ENCODE assay signal across 15 cellular contexts in the genomic region with DNA sequence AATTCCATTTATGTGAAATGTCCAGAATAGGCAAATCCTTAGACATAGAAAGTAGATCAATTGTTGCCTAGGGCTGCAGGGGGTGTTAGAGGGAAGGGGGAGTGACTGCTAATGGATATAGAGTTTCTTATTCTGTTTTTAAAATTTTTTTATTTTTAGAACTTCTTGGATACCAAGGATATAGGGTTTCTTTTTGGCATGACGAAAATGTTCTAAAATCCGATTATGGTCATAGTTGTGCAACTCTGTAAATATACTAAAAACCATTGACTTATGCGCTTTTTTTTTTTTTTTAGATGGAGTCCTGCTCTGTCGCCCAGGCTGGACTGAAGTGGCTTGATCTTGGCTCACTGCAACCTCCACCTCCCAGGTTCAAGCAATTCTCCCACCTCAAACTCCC.
DNase-seq lines count a peak whose midpoint lies in the region; ATAC-seq and TF ChIP-seq lines count a peak whose summit lies in the region.
"Had no signal": no experiment of that assay in that cellular context is flagged by ENCODE, and none has a peak within 500 bp of the region (broad histone marks: within the 10 kb centered on the region; RNA-seq: fewer than 3 reads in every experiment).

No MANE protein-coding gene starts in this region.

- peaks cover 4% of the 10 kb centered on the region for H3K4me1 Mint-ChIP-seq in chondrocyte (ENCODE audit: low read depth)
- H3K4me1 Mint-ChIP-seq: CD4-positive, alpha-beta memory T cell; GM23338 had no signal

- peaks cover 3% of the 10 kb centered on the region for H3K4me1 ChIP-seq in osteoblast (ENCODE audit: insufficient read depth, low read length)
- H3K4me1 ChIP-seq: A549, BE2C had no signal

- no peaks in the 10 kb centered on the region for H3K9me3 ChIP-seq in osteoblast (ENCODE audit: low read depth, low read length)
- H3K9me3 ChIP-seq: A549, BE2C had no signal

- no peaks in the 10 kb centered on the region for H4K20me1 ChIP-seq in osteoblast (ENCODE audit: insufficient read depth, low read length)

- no peak overlapping the region for H3K4me3 ChIP-seq in osteoblast (ENCODE audit: insufficient read depth, low read length)
- H3K4me3 ChIP-seq: A549, GM23338 had no signal

- no peaks in the 10 kb centered on the region for H3K79me2 ChIP-seq in osteoblast (ENCODE audit: insufficient read depth, low read length)

- H3K4me2 ChIP-seq in osteoblast (ENCODE audit: insufficient read depth, low read length), result no peak overlapping the region
- H3K4me2 ChIP-seq: A549, GM23338 had no signal

- H3K27me3 Mint-ChIP-seq in chondrocyte (ENCODE audit: low read depth), result no peaks in the 10 kb centered on the region
- H3K27me3 Mint-ChIP-seq: CD4-positive, alpha-beta memory T cell had no signal

- H3K27ac ChIP-seq in osteoblast (ENCODE audit: low read depth, low read length) (no peak overlapping the region), substantia nigra (ENCODE audit: low read depth, low read length, poor library complexity, severe bottlenecking) (no peak overlapping the region)
- H3K27ac ChIP-seq: A549, C4-2B had no signal

- H3K36me3 Mint-ChIP-seq in chondrocyte (ENCODE audit: low read depth), result no peaks in the 10 kb centered on the region
- H3K36me3 Mint-ChIP-seq: CD4-positive, alpha-beta memory T cell had no signal

- no peaks in the 10 kb centered on the region for H3K36me3 ChIP-seq in osteoblast (ENCODE audit: insufficient read depth, low read length)
- H3K36me3 ChIP-seq: BE2C had no signal

- H2AFZ ChIP-seq in osteoblast (ENCODE audit: low read length), result peak overlapping the region; percentile 53
- H2AFZ ChIP-seq: GM23338 had no signal

- peak; percentile 24 for TF ChIP-seq CTCF in chondrocyte (IDR thresholded peaks at IDR 0.05)
- peak; percentile 5 for TF ChIP-seq CTCF in osteoblast (IDR thresholded peaks at IDR 0.05; ENCODE audit: extremely low read depth, low read depth, low read length)

- H3K27me3 ChIP-seq in osteoblast (ENCODE audit: insufficient read depth, low read length), result peaks cover 7% of the 10 kb centered on the region
- H3K27me3 ChIP-seq: BE2C had no signal

- no peak overlapping the region for H3K27ac Mint-ChIP-seq in chondrocyte (ENCODE audit: unreplicated experiment)
- H3K27ac Mint-ChIP-seq: CD4-positive, alpha-beta memory T cell; GM23338 had no signal

- DNase-seq in chondrocyte (ENCODE audit: low spot score), result no peak
- DNase-seq in fibroblast of peridontal ligament (ENCODE audit: extremely low read depth), result peak; percentile 85
- DNase-seq in osteoblast (ENCODE audit: insufficient read length, low spot score, missing footprints), result no peak
- DNase-seq in DMS79 treated with DMSO at 0.1 percent for 48 hours (lab: John Stamatoyannopoulos, UW), result no peak
- DNase-seq in substantia nigra (lab: John Stamatoyannopoulos, UW), result no peak
- DNase-seq: BE2C; CD4-positive, alpha-beta memory T cell; DMS79; EL; H7 had no signal

- no peak for ATAC-seq in HG02885 (IDR thresholded peaks at IDR 0.05; ENCODE audit: poor library complexity, unreplicated experiment)
- ATAC-seq: A549, GM23338, HepG2 had no signal

- H3K9me3 Mint-ChIP-seq in chondrocyte (ENCODE audit: low read depth), result peaks cover 25% of the 10 kb centered on the region

- H3K4me3 Mint-ChIP-seq in chondrocyte (ENCODE audit: unreplicated experiment), result no peak overlapping the region
- H3K4me3 Mint-ChIP-seq: CD4-positive, alpha-beta memory T cell; GM23338 had no signal
